Comparison of ENCODE assay signal across 11 cellular contexts in genomic region chr3:16496008-16496407, GRCh38. TPM values are rescaled to one million over a fixed set of nuclear protein-coding genes. Genes with fewer than 3 reads are reported as not detected.
DNase-seq lines count a peak whose midpoint lies in the region; ATAC-seq and TF ChIP-seq lines count a peak whose summit lies in the region.
"Had no signal": no experiment of that assay in that cellular context is flagged by ENCODE, and none has a peak within 500 bp of the region (broad histone marks: within the 10 kb centered on the region; RNA-seq: fewer than 3 reads in every experiment).

No MANE protein-coding gene starts in this region.

- H3K36me3 ChIP-seq in Loucy (ENCODE audit: insufficient read depth, low read length) (peaks cover 30% of the 10 kb centered on the region), thymus (ENCODE audit: control insufficient read depth, insufficient read depth) (peaks cover 31% of the 10 kb centered on the region)
- H3K36me3 ChIP-seq: uterus had no signal

- H3K4me3 ChIP-seq in Loucy (ENCODE audit: low read length, poor library complexity, severe bottlenecking) (peak overlapping the region; percentile 64), thymus (ENCODE audit: low read length) (no peak overlapping the region)
- H3K4me3 ChIP-seq: SK-N-MC, uterus had no signal

- H3F3A ChIP-seq in Loucy (ENCODE audit: low read depth) = peaks cover 20% of the 10 kb centered on the region

- peak overlapping the region; percentile 77 for H3K27ac Mint-ChIP-seq in activated naive CD4-positive, alpha-beta T cell treated with anti-CD3 and anti-CD28 coated beads, Interleukin-2, amount 10 ng/mL, durations not matched to agents 7 days and 5 days
- H3K27ac Mint-ChIP-seq in activated naive CD4-positive, alpha-beta T cell treated with anti-CD3 and anti-CD28 coated beads, Interleukin-2, amount 50 U/mL, for 72 hours = peak overlapping the region in 1 of 2 donors; percentile 77

- no peaks in the 10 kb centered on the region for H3K9me2 ChIP-seq in Loucy (replicated peaks; ENCODE audit: low read depth, low read length)

- H3K27me3 Mint-ChIP-seq in activated naive CD4-positive, alpha-beta T cell treated with anti-CD3 and anti-CD28 coated beads, Interleukin-2, amount 10 ng/mL, durations not matched to agents 7 days and 5 days = no peaks in the 10 kb centered on the region

- H3K4me1 ChIP-seq in Loucy (ENCODE audit: insufficient read depth, low read length, poor library complexity, severe bottlenecking) (peaks cover 73% of the 10 kb centered on the region), thymus (ENCODE audit: control insufficient read depth, insufficient read depth, low read length) (peaks cover 20% of the 10 kb centered on the region)
- H3K4me1 ChIP-seq: uterus had no signal

- H3K79me2 ChIP-seq in Loucy (ENCODE audit: insufficient read depth, low read length) = peaks cover 84% of the 10 kb centered on the region

- TF ChIP-seq CTCF in Loucy (conservative IDR thresholded peaks at IDR 0.05; ENCODE audit: low read length) = no peak

- H3K9ac ChIP-seq in Loucy (ENCODE audit: low read depth, low read length, poor library complexity, severe bottlenecking) = peak overlapping the region; percentile 61

- H3K9me3 ChIP-seq in Loucy (ENCODE audit: insufficient read depth, low read depth, low read length) (no peaks in the 10 kb centered on the region), thymus (ENCODE audit: control insufficient read depth) (peaks cover 2% of the 10 kb centered on the region)
- H3K9me3 ChIP-seq: uterus had no signal

- CTCF ChIA-PET in activated naive CD4-positive, alpha-beta T cell treated with anti-CD3 and anti-CD28 coated beads, Interleukin-2, amount 10 ng/mL, durations not matched to agents 7 days and 5 days (lab: Charles Lee) = interaction anchor here (1.2 to 2.2 kb wide), 3 partner anchors 14 to 20 kb away, joined by 3 to 6 read pairs (median 6); no protein-coding TSS in a partner anchor

- no peaks in the 10 kb centered on the region for H3K9me3 Mint-ChIP-seq in activated naive CD4-positive, alpha-beta T cell treated with anti-CD3 and anti-CD28 coated beads, Interleukin-2, amount 10 ng/mL, durations not matched to agents 7 days and 5 days
- H3K9me3 Mint-ChIP-seq in activated naive CD4-positive, alpha-beta T cell treated with anti-CD3 and anti-CD28 coated beads, Interleukin-2, amount 50 U/mL, for 72 hours = peaks cover 0 to 3% of the 10 kb centered on the region in 2 donors

- H3K27me3 ChIP-seq in Loucy (ENCODE audit: insufficient read depth, low read length, poor library complexity, severe bottlenecking) (no peaks in the 10 kb centered on the region), thymus (ENCODE audit: control insufficient read depth, insufficient read depth) (no peaks in the 10 kb centered on the region)
- H3K27me3 ChIP-seq: uterus had no signal

- no peak for ATAC-seq in activated naive CD4-positive, alpha-beta T cell treated with anti-CD3 and anti-CD28 coated beads, Interleukin-2, amount 50 U/mL, for 72 hours
- ATAC-seq in HG02642 (IDR thresholded peaks at IDR 0.05; ENCODE audit: poor library complexity, unreplicated experiment) = peak; percentile 31

- H4K20me1 ChIP-seq in Loucy (ENCODE audit: insufficient read depth, low read length, poor library complexity, severe bottlenecking) = peaks cover 18% of the 10 kb centered on the region

- H3K4me2 ChIP-seq in Loucy (ENCODE audit: low read depth, low read length, poor library complexity, severe bottlenecking) = peak overlapping the region; percentile 78

- WGBS in thymus = 59% methylated on average over 2 of the region's 2 CpGs

- no peak overlapping the region for H2AFZ ChIP-seq in Loucy (ENCODE audit: low read length)

- H3K36me3 Mint-ChIP-seq in activated naive CD4-positive, alpha-beta T cell treated with anti-CD3 and anti-CD28 coated beads, Interleukin-2, amount 10 ng/mL, durations not matched to agents 7 days and 5 days = peaks cover 43% of the 10 kb centered on the region
- H3K36me3 Mint-ChIP-seq in activated naive CD4-positive, alpha-beta T cell treated with anti-CD3 and anti-CD28 coated beads, Interleukin-2, amount 50 U/mL, for 72 hours = peaks cover 35 to 64% of the 10 kb centered on the region in 2 donors

- H3K4me1 Mint-ChIP-seq in activated naive CD4-positive, alpha-beta T cell treated with anti-CD3 and anti-CD28 coated beads, Interleukin-2, amount 10 ng/mL, durations not matched to agents 7 days and 5 days = peaks cover 57% of the 10 kb centered on the region

- H3K27ac ChIP-seq in thymus (ENCODE audit: low read depth) = peak overlapping the region; percentile 22
- H3K27ac ChIP-seq: SK-N-MC had no signal

- H3K4me3 Mint-ChIP-seq in activated naive CD4-positive, alpha-beta T cell treated with anti-CD3 and anti-CD28 coated beads, Interleukin-2, amount 10 ng/mL, durations not matched to agents 7 days and 5 days = no peak overlapping the region

- no peak for DNase-seq in activated naive CD4-positive, alpha-beta T cell treated with anti-CD3 and anti-CD28 coated beads, Interleukin-2, amount 10 ng/mL, durations not matched to agents 7 days and 5 days
- DNase-seq in activated naive CD4-positive, alpha-beta T cell treated with anti-CD3 and anti-CD28 coated beads, Interleukin-2, amount 50 U/mL, for 72 hours (ENCODE audit: low spot score in 2 of 2) = no peak
- DNase-seq in HuH-7.5 (ENCODE audit: low spot score) (no peak), NCI-H524 (lab: John Stamatoyannopoulos, UW) (no peak), NCI-H2196 treated with DMSO at 0.1 percent for 48 hours (lab: John Stamatoyannopoulos, UW; ENCODE audit: unreplicated experiment) (no peak)
- DNase-seq: NCI-H2227 treated with DMSO at 0.1 percent for 48 hours, uterus had no signal

RNA-seq across cellular contexts. Expression of gene RFTN1, which starts 17.5 kb away (rescaled TPM):
- 100 to 1,000 TPM in 1 of 2 donors, 10 to 100 TPM in 1; 94.3 to 111 TPM for total RNA-seq in activated naive CD4-positive, alpha-beta T cell treated with anti-CD3 and anti-CD28 coated beads, Interleukin-2, amount 50 U/mL, for 72 hours
- 57.6 TPM for polyA plus RNA-seq in thymus
